ENCODE assay signal across 8 cellular contexts in genomic region chr17:20063665-20064648, GRCh38.
A peak's percentile ranks its signal among the peaks of the same experiment; 100 is the strongest.
DNase-seq lines count a peak whose midpoint lies in the region; ATAC-seq and TF ChIP-seq lines count a peak whose summit lies in the region.

No MANE protein-coding gene starts in this region.

- no peaks in the 10 kb centered on the region for H3K36me3 Mint-ChIP-seq in T-helper 2 cell treated with Interferon-gamma antibody and Interleukin-4, amounts not matched to agents 5 μg/mL and 100 μg/mL, for 36 hours (ENCODE audit: low read depth)

- peaks cover 5% of the 10 kb centered on the region for H3K4me1 Mint-ChIP-seq in T-helper 2 cell treated with Interferon-gamma antibody and Interleukin-4, amounts not matched to agents 5 μg/mL and 100 μg/mL, for 36 hours (ENCODE audit: low read depth)

- H3K27ac Mint-ChIP-seq in T-helper 2 cell treated with Interferon-gamma antibody and Interleukin-4, amounts not matched to agents 5 μg/mL and 100 μg/mL, for 36 hours = no peak overlapping the region

- H3K9me3 Mint-ChIP-seq in T-helper 2 cell treated with Interferon-gamma antibody and Interleukin-4, amounts not matched to agents 5 μg/mL and 100 μg/mL, for 36 hours = no peaks in the 10 kb centered on the region

- no peak overlapping the region for H3K4me3 Mint-ChIP-seq in T-helper 2 cell treated with Interferon-gamma antibody and Interleukin-4, amounts not matched to agents 5 μg/mL and 100 μg/mL, for 36 hours

- peak; percentile 70 for DNase-seq in activated CD8-positive, alpha-beta memory T cell treated with anti-CD3 and anti-CD28 coated beads, Interleukin-2, amount 50 U/mL, for 48 hours
- no peak for DNase-seq in activated CD8-positive, alpha-beta memory T cell treated with anti-CD3 and anti-CD28 coated beads, Interleukin-2, amount 50 U/mL, for 4 hours
- DNase-seq in T-helper 2 cell treated with Interferon-gamma antibody and Interleukin-4, amounts not matched to agents 5 μg/mL and 100 μg/mL, for 36 hours (ENCODE audit: low spot score) = peak; percentile 24
- DNase-seq in fibroblast of pulmonary artery (ENCODE audit: low read depth) = peak; percentile 93
- DNase-seq in putamen (ENCODE audit: low spot score) = peak; percentile 74
- no peak for DNase-seq in NCI-H187 treated with DMSO at 0.1 percent for 48 hours (lab: John Stamatoyannopoulos, UW)

- no peak overlapping the region for H3K4me3 ChIP-seq in fibroblast of pulmonary artery (replicated peaks; ENCODE audit: low read depth, low read length)

- H3K27me3 Mint-ChIP-seq in T-helper 2 cell treated with Interferon-gamma antibody and Interleukin-4, amounts not matched to agents 5 μg/mL and 100 μg/mL, for 36 hours (ENCODE audit: low read depth) = no peaks in the 10 kb centered on the region

- no peak for TF ChIP-seq CTCF in fibroblast of pulmonary artery (IDR thresholded peaks at IDR 0.05; ENCODE audit: low read length, missing control alignments)

- ATAC-seq in HG03097 (IDR thresholded peaks at IDR 0.05; ENCODE audit: low FRiP score, unreplicated experiment) (peak; percentile 48), GM19467 (IDR thresholded peaks at IDR 0.05; ENCODE audit: unreplicated experiment) (no peak)

Comparison
In these comparisons a context has a peak if more than half of its experiments do, and no peak if none do; other contexts are left out.
1. DNase-seq: peak in activated CD8-positive, alpha-beta memory T cell treated with anti-CD3 and anti-CD28 coated beads, Interleukin-2, amount 50 U/mL, for 48 hours (single experiment), T-helper 2 cell treated with Interferon-gamma antibody and Interleukin-4, amounts not matched to agents 5 μg/mL and 100 μg/mL, for 36 hours (single experiment), fibroblast of pulmonary artery (single experiment) and putamen (single experiment); none in activated CD8-positive, alpha-beta memory T cell treated with anti-CD3 and anti-CD28 coated beads, Interleukin-2, amount 50 U/mL, for 4 hours (single experiment) and NCI-H187 treated with DMSO at 0.1 percent for 48 hours (single experiment).